ENCODE assay signal across 7 cellular contexts in the genomic region with DNA sequence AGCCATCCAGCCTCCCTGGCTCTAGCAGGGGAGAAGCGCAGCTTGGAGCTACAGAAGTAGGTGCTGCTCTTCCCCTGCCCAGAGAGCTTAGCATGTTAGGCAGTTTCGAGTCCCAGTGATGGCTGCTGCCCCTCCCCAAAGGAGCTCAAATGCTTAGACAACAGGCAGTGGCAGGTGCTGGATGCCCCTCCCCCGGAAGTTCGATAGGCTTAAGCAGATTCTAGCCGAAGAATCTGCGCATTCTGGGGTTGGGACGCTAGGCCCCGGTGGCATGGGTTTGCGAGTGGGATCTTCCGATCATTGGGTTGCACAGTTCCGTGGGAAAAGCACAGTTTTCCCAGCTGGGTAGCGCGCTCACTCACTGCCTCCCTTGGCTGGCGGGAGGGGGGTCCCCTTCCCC.
"Had no signal": no experiment of that assay in that cellular context is flagged by ENCODE, and none has a peak within 500 bp of the region (broad histone marks: within the 10 kb centered on the region; RNA-seq: fewer than 3 reads in every experiment).

No MANE protein-coding gene starts in this region.

- FAIRE-seq: H54, HTR-8/SVneo, K562 had no signal

- ATAC-seq: K562 had no signal

- H3K4me1 Mint-ChIP-seq: H9 had no signal

- H3K4me3 ChIP-seq: K562 had no signal

- DNase-seq: GOT3, H9, HCEC 1CT, IMR-90 had no signal

- H3K4me3 Mint-ChIP-seq: H9 had no signal
